In the genomic region with DNA sequence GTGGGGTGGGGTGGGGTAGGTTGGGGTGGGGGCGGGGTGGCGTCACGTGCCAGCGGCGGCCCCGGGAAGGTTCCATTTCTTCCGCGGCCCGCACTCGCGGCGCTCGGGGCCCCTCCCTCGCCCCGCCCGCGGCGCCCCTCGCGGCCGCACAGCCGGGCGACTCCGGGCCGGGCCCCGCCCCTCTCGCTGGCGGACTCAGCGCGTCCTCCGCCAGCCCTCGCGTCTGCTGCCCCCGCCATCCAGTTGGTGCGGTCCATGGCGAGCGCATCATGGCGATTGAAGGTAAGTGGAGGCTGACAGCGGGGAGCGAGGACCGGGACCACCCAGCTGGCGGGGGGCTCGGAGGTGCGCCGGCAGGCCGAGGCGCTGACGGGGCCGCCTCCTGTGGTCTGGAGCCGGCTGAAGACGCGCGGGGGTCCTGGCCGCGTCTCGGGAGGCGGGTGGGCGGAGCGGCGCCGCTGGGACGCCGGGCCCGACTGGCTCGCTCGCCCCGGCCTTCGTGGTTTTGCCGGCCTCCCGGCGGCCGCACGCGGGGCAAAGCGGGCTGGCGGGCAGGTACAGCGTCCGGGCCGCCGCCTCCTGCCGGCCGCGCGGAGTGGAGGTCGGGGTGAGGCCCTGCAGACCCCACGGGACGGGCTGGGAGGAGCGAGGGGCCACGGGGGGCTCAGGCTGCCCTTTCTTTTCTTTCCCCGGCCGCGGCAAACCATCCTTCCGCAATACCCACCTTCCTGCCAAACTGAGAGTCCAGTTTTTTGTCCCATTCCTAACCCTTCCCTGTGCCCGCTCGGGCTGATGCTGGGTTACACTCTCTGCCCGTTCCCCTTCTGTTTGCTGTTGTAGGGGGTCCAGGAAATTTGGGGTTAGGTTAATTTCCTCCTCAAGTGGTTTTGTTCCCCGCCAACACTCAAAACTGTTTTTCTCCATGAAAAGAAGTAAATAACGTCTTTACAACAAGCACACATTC, we compare ENCODE assay signal across 8 cellular contexts. TPM values are rescaled to one million over a fixed set of nuclear protein-coding genes. Genes with fewer than 3 reads are reported as not detected.
DNase-seq lines count a peak whose midpoint lies in the region; ATAC-seq lines count a peak whose summit lies in the region.

TSS of gene SYT14 (plus strand) at position 222 of the 964 bp plus-strand sequence. CDS start at position 270, 48 bp downstream.

- H3K4me1 ChIP-seq in thymus (ENCODE audit: control insufficient read depth, insufficient read depth, low read length) = peaks cover 4% of the 10 kb centered on the region

- WGBS in thymus = 4% methylated on average over 97 of the region's 98 CpGs

- no peak within 1 kb of the TSS for H3K27ac ChIP-seq in thymus (ENCODE audit: low read depth)

- no peaks in the 10 kb centered on the region for H3K9me3 ChIP-seq in thymus (ENCODE audit: control insufficient read depth)

- H3K4me1 Mint-ChIP-seq in activated naive CD4-positive, alpha-beta T cell treated with anti-CD3 and anti-CD28 coated beads, Interleukin-2, amount 10 ng/mL, durations not matched to agents 7 days and 5 days = peaks cover 14% of the 10 kb centered on the region

- H3K36me3 ChIP-seq in thymus (ENCODE audit: control insufficient read depth, insufficient read depth) = no peaks in the 10 kb centered on the region

- DNase-seq in activated naive CD4-positive, alpha-beta T cell treated with anti-CD3 and anti-CD28 coated beads, Interleukin-2, amount 10 ng/mL, durations not matched to agents 7 days and 5 days = no peak
- no peak for DNase-seq in activated naive CD4-positive, alpha-beta T cell treated with anti-CD3 and anti-CD28 coated beads, Interleukin-2, amount 50 U/mL, for 16 hours
- DNase-seq in NCI-H2107 treated with DMSO at 0.1 percent for 48 hours (lab: John Stamatoyannopoulos, UW; ENCODE audit: unreplicated experiment) = peak; percentile 83
- DNase-seq in anterior cingulate cortex (lab: John Stamatoyannopoulos, UW) = peak in 51 of 58 donors; percentile 16 to 84 (median 60)
- DNase-seq in iris pigment epithelial cell (ENCODE audit: low read depth) = peak; percentile 32
- DNase-seq in activated CD8-positive, alpha-beta memory T cell treated with anti-CD3 and anti-CD28 coated beads for 24 hours = no peak

- CTCF ChIA-PET in activated naive CD4-positive, alpha-beta T cell treated with anti-CD3 and anti-CD28 coated beads, Interleukin-2, amount 10 ng/mL, durations not matched to agents 7 days and 5 days (lab: Charles Lee) = interaction anchor here (1.1 kb wide), 1 partner anchor 239 kb away, joined by 3 read pairs; no protein-coding TSS in a partner anchor

- peaks cover 23% of the 10 kb centered on the region for H3K27me3 ChIP-seq in thymus (ENCODE audit: control insufficient read depth, insufficient read depth)

- peak within 1 kb of the TSS; percentile 65 for H3K4me3 Mint-ChIP-seq in activated naive CD4-positive, alpha-beta T cell treated with anti-CD3 and anti-CD28 coated beads, Interleukin-2, amount 10 ng/mL, durations not matched to agents 7 days and 5 days

- no peak for ATAC-seq in GM19324 (IDR thresholded peaks at IDR 0.05; ENCODE audit: low FRiP score, unreplicated experiment)

- H3K27me3 Mint-ChIP-seq in activated naive CD4-positive, alpha-beta T cell treated with anti-CD3 and anti-CD28 coated beads, Interleukin-2, amount 10 ng/mL, durations not matched to agents 7 days and 5 days = peaks cover 24% of the 10 kb centered on the region

- H3K27ac Mint-ChIP-seq in activated naive CD4-positive, alpha-beta T cell treated with anti-CD3 and anti-CD28 coated beads, Interleukin-2, amount 10 ng/mL, durations not matched to agents 7 days and 5 days = no peak within 1 kb of the TSS

- H3K9me3 Mint-ChIP-seq in activated naive CD4-positive, alpha-beta T cell treated with anti-CD3 and anti-CD28 coated beads, Interleukin-2, amount 10 ng/mL, durations not matched to agents 7 days and 5 days = no peaks in the 10 kb centered on the region

- peaks cover 2% of the 10 kb centered on the region for H3K36me3 Mint-ChIP-seq in activated naive CD4-positive, alpha-beta T cell treated with anti-CD3 and anti-CD28 coated beads, Interleukin-2, amount 10 ng/mL, durations not matched to agents 7 days and 5 days

- H3K4me3 ChIP-seq in thymus (ENCODE audit: low read length) = peak within 1 kb of the TSS; percentile 47

RNA-seq across cellular contexts. Expression of gene SYT14, which starts in this region (rescaled TPM):
- polyA plus RNA-seq in thymus = 0.16 TPM

Comparison
In these comparisons a context has a peak if more than half of its experiments do, and no peak if none do; other contexts are left out.
1. DNase-seq: peak in NCI-H2107 treated with DMSO at 0.1 percent for 48 hours (single experiment), anterior cingulate cortex (51 of 58) and iris pigment epithelial cell (single experiment); none in activated naive CD4-positive, alpha-beta T cell treated with anti-CD3 and anti-CD28 coated beads, Interleukin-2, amount 10 ng/mL, durations not matched to agents 7 days and 5 days (single experiment), activated naive CD4-positive, alpha-beta T cell treated with anti-CD3 and anti-CD28 coated beads, Interleukin-2, amount 50 U/mL, for 16 hours (single experiment) and activated CD8-positive, alpha-beta memory T cell treated with anti-CD3 and anti-CD28 coated beads for 24 hours (single experiment).